13 cellular contexts compared by ENCODE assay signal in genomic region chr2:9124231-9124651, GRCh38.
"Had no signal": no experiment of that assay in that cellular context is flagged by ENCODE, and none has a peak within 500 bp of the region (broad histone marks: within the 10 kb centered on the region; RNA-seq: fewer than 3 reads in every experiment).

No MANE protein-coding gene starts in this region.

- DNase-seq: activated B cell treated with CpG ODN at 0.5 μM for 24 hours; activated CD4-positive, alpha-beta T cell treated with anti-CD3 and anti-CD28 coated beads, Interleukin-2, amount 10 ng/mL, durations not matched to agents 7 days and 5 days; activated naive CD4-positive, alpha-beta T cell treated with anti-CD3 and anti-CD28 coated beads, Interleukin-2, amount 50 U/mL, for 16 hours; midbrain; naive thymus-derived CD8-positive, alpha-beta T cell; occipital lobe; T-helper 17 cell; tibial artery; uterus had no signal

- H3K4me3 Mint-ChIP-seq: activated B cell treated with CpG ODN at 0.5 μM for 24 hours; activated CD4-positive, alpha-beta T cell treated with anti-CD3 and anti-CD28 coated beads, Interleukin-2, amount 10 ng/mL, durations not matched to agents 7 days and 5 days; naive thymus-derived CD8-positive, alpha-beta T cell; T-helper 17 cell had no signal

- H3K27me3 ChIP-seq: adrenal gland, tibial artery, uterus had no signal

- H3K36me3 ChIP-seq: adrenal gland, tibial artery, uterus had no signal

- H3K4me1 Mint-ChIP-seq: activated B cell treated with CpG ODN at 0.5 μM for 24 hours; activated CD4-positive, alpha-beta T cell treated with anti-CD3 and anti-CD28 coated beads, Interleukin-2, amount 10 ng/mL, durations not matched to agents 7 days and 5 days; naive thymus-derived CD8-positive, alpha-beta T cell had no signal

- H3K9me3 ChIP-seq: adrenal gland, uterus had no signal

- H3K4me3 ChIP-seq: adrenal gland, skin epidermis, tibial artery, uterus had no signal

- H3K27ac Mint-ChIP-seq: activated B cell treated with CpG ODN at 0.5 μM for 24 hours; activated CD4-positive, alpha-beta T cell treated with anti-CD3 and anti-CD28 coated beads, Interleukin-2, amount 10 ng/mL, durations not matched to agents 7 days and 5 days; activated T-helper 2 cell treated with anti-CD3 and anti-CD28 coated beads, Interferon-gamma antibody, Interleukin-2, Interleukin-4, amounts not matched to agents 10 μg/mL and 5 μg/mL and 100 μg/mL, durations not matched to agents 14 hours and 24 hours and 36 hours; naive thymus-derived CD8-positive, alpha-beta T cell; T-helper 17 cell had no signal

- H3K27ac ChIP-seq: adrenal gland, skin epidermis, tibial artery, uterus had no signal

- ATAC-seq: esophagus mucosa; naive thymus-derived CD8-positive, alpha-beta T cell; T-helper 17 cell had no signal

- H3K9me3 Mint-ChIP-seq: activated T-helper 2 cell treated with anti-CD3 and anti-CD28 coated beads, Interferon-gamma antibody, Interleukin-2, Interleukin-4, amounts not matched to agents 10 μg/mL and 5 μg/mL and 100 μg/mL, durations not matched to agents 14 hours and 24 hours and 36 hours had no signal

- H3K4me1 ChIP-seq: adrenal gland, tibial artery, uterus had no signal
